Comparison of ENCODE assay signal across 11 cellular contexts in genomic region chr11:5233268-5233667, GRCh38. TPM values are rescaled to one million over a fixed set of nuclear protein-coding genes. Genes with fewer than 3 reads are reported as not detected.
"Had no signal": no experiment of that assay in that cellular context is flagged by ENCODE, and none has a peak within 500 bp of the region (broad histone marks: within the 10 kb centered on the region; RNA-seq: fewer than 3 reads in every experiment).

No MANE protein-coding gene starts in this region.

- H3K4me1 ChIP-seq: HAP-1 had no signal

- H3K27ac ChIP-seq: GM23248 had no signal

- H3K27ac Mint-ChIP-seq: GM23338, H9, HFFc6 had no signal

- H2AFZ ChIP-seq: GM23248, GM23338 had no signal

- H3K9ac ChIP-seq: GM23248 had no signal

- ATAC-seq: GM23338, HCT116 had no signal

- H3K4me3 Mint-ChIP-seq: GM23338, H9, HFFc6 had no signal

- H3K9me3 ChIP-seq: HAP-1 had no signal

- FAIRE-seq: H1 had no signal

- DNase-seq: GM23248, GOT3, H7, H9, HCEC 1CT, HFFc6 had no signal

- H3K36me3 ChIP-seq: HAP-1 had no signal

- H3K9me3 Mint-ChIP-seq: GM23338, H9, HFFc6 had no signal

- H3K4me2 ChIP-seq: GM23338 had no signal

- H3K4me3 ChIP-seq: GM23248, GM23338, HAP-1 had no signal

- H3K4me1 Mint-ChIP-seq: GM23338, H9 had no signal

RNA-seq across cellular contexts. Expression of gene HBD, which starts 1.0 kb away (rescaled TPM):
- total RNA-seq: GM23248, GM23338, H1, H4, H7, H9, HFFc6 had no signal
- polyA plus RNA-seq: GM23248, GM23338, H1 had no signal

RNA-seq across cellular contexts. Expression of gene HBB, which starts 6.4 kb away (rescaled TPM):
- total RNA-seq: GM23248, GM23338, H1, H4, H7, H9, HFFc6 had no signal
- polyA plus RNA-seq: GM23248, GM23338, H1 had no signal

RNA-seq across cellular contexts. Expression of gene HBG1, which starts 16.4 kb away (rescaled TPM):
- total RNA-seq: GM23248, GM23338, H1, H7, H9, HFFc6 had no signal
- polyA plus RNA-seq: GM23248, GM23338 had no signal

RNA-seq across cellular contexts. Expression of gene HBG2, which starts 21.3 kb away (rescaled TPM):
- total RNA-seq: GM23248, GM23338, H1, H7, H9, HFFc6 had no signal
- polyA plus RNA-seq: GM23248, GM23338 had no signal

RNA-seq across cellular contexts. Expression of gene OR51V1, which starts 32.8 kb away (rescaled TPM):
- total RNA-seq: GM23248, GM23338, H1, H4, H7, H9, HFFc6 had no signal
- polyA plus RNA-seq: GM23248, GM23338, H1 had no signal
